Comparison of ENCODE assay signal across 8 cellular contexts in genomic region chr16:50548659-50549560, GRCh38. TPM values are rescaled to one million over a fixed set of nuclear protein-coding genes. Genes with fewer than 3 reads are reported as not detected.
DNase-seq lines count a peak whose midpoint lies in the region; ATAC-seq and TF ChIP-seq lines count a peak whose summit lies in the region.

No MANE protein-coding gene starts in this region.

- in situ Hi-C loops in Panc1 (cut with HindIII; ENCODE audit: low pct_unique_long_range_greater_than_20kb, low sequenced_read_pairs), result no loop called here

- H3K4me3 ChIP-seq in Panc1 (ENCODE audit: low read depth in 2 of 2, low read length in 2 of 2), result peak overlapping the region; percentile 7 to 39; a peak in 2 of 4 replicates
- peak overlapping the region; percentile 64 to 77 for H3K4me3 ChIP-seq in muscle layer of colon (ENCODE audit: low read depth in 1 of 2, low read length in 2 of 2)
- peak overlapping the region; percentile 56 to 80 for H3K4me3 ChIP-seq in uterus

- POLR2A ChIA-PET in Panc1 (lab: Charles Lee), result no interaction called here

- peak; percentile 46 for ATAC-seq in GM18867 (IDR thresholded peaks at IDR 0.05; ENCODE audit: unreplicated experiment)
- peak; percentile 44 for ATAC-seq in HG02678 (IDR thresholded peaks at IDR 0.05; ENCODE audit: unreplicated experiment)
- ATAC-seq in Panc1, result peak; percentile 73

- H3K4me1 Mint-ChIP-seq in chondrocyte (ENCODE audit: low read depth), result peaks cover 20% of the 10 kb centered on the region

- TF ChIP-seq POLR2A in uterus (IDR thresholded peaks at IDR 0.05), result no peak

- CTCF ChIA-PET in Panc1 (lab: Charles Lee), result no interaction called here

- H3K36me3 Mint-ChIP-seq in chondrocyte (ENCODE audit: low read depth), result peaks cover 4% of the 10 kb centered on the region

- H3K36me3 ChIP-seq in Panc1 (ENCODE audit: control insufficient read depth, insufficient read depth, low read length), result no peaks in the 10 kb centered on the region
- no peaks in the 10 kb centered on the region for H3K36me3 ChIP-seq in muscle layer of colon (ENCODE audit: insufficient read depth, low read length)
- H3K36me3 ChIP-seq in uterus, result no peaks in the 10 kb centered on the region

- H3K27me3 ChIP-seq in Panc1 (ENCODE audit: control insufficient read depth, insufficient read depth, low read length) (peaks cover 12% of the 10 kb centered on the region), muscle layer of colon (ENCODE audit: control insufficient read depth in 1 of 2, insufficient read depth in 2 of 2, low read length in 2 of 2) (no peaks in the 10 kb centered on the region), uterus (no peaks in the 10 kb centered on the region)

- intact Hi-C loops in Panc1 (cut with micrococcal nuclease; ENCODE audit: unreplicated experiment) (no loop called here), uterus (cut with DNase I; ENCODE audit: low total_unique reads) (no loop called here)

- peak overlapping the region; percentile 62 for H3K4me3 Mint-ChIP-seq in chondrocyte (ENCODE audit: unreplicated experiment)

- peaks cover 36% of the 10 kb centered on the region for H3K27me3 Mint-ChIP-seq in chondrocyte (ENCODE audit: low read depth)

- H3K4me1 ChIP-seq in Panc1 (ENCODE audit: control insufficient read depth, insufficient read depth, low read length) (no peaks in the 10 kb centered on the region), muscle layer of colon (ENCODE audit: insufficient read depth, low read length) (peaks cover 10% of the 10 kb centered on the region), uterus (no peaks in the 10 kb centered on the region)

- H3K27ac ChIP-seq in Panc1 (ENCODE audit: low read length) (no peak overlapping the region), muscle layer of colon (ENCODE audit: low read depth, low read length) (peak overlapping the region; percentile 57), uterus (peak overlapping the region; percentile 40 to 70)

- H3K9me3 ChIP-seq in Panc1 (ENCODE audit: control insufficient read depth, insufficient read depth, low read depth, low read length), result no peaks in the 10 kb centered on the region
- H3K9me3 ChIP-seq in muscle layer of colon (ENCODE audit: low read length), result no peaks in the 10 kb centered on the region
- H3K9me3 ChIP-seq in uterus, result no peaks in the 10 kb centered on the region

- peak overlapping the region; percentile 39 for H3K9ac ChIP-seq in muscle layer of colon (ENCODE audit: low read length)

- H3K9me3 Mint-ChIP-seq in chondrocyte (ENCODE audit: low read depth), result no peaks in the 10 kb centered on the region

- no peak for TF ChIP-seq CTCF in Panc1 (IDR thresholded peaks at IDR 0.05)
- no peak for TF ChIP-seq CTCF in chondrocyte (IDR thresholded peaks at IDR 0.05)
- TF ChIP-seq CTCF in uterus (IDR thresholded peaks at IDR 0.05), result no peak
- no peak for TF ChIP-seq CTCF in GM20000 (IDR thresholded peaks at IDR 0.05; ENCODE audit: extremely low read depth, missing control alignments)

- DNase-seq in Panc1 (ENCODE audit: low read depth, low spot score), result no peak
- DNase-seq in chondrocyte (ENCODE audit: low spot score), result no peak
- peak; percentile 29 to 31 for DNase-seq in uterus
- DNase-seq in kidney glomerular epithelial cell (lab: John Stamatoyannopoulos, UW), result no peak
- no peak for DNase-seq in GM20000 (ENCODE audit: low spot score)

- no peak overlapping the region for H3K27ac Mint-ChIP-seq in chondrocyte (ENCODE audit: unreplicated experiment)

- no TSS peak for BruUV-seq in Panc1 (replicated peaks; lab: Mats Ljungman, UMichigan)

RNA-seq across cellular contexts. Expression of gene NKD1, which starts 0.7 kb away (rescaled TPM):
- total RNA-seq in Panc1 (2021; ENCODE audit: unreplicated experiment) (0.18 TPM), chondrocyte (5.6 to 8.0 TPM (median 7.8 TPM) in 3 replicates), uterus (10 to 100 TPM in 2 of 4 donors, 1 to 10 TPM in 2; 3.5 to 48.1 (median 8.9) TPM)
- polyA plus RNA-seq in Panc1 (2012; ENCODE audit: insufficient read length), result 0.02 TPM

Comparison
In these comparisons a context has a peak if more than half of its experiments do, and no peak if none do; other contexts are left out.
1. DNase-seq: peak in uterus (2 of 2); none in Panc1 (single experiment), chondrocyte (single experiment), kidney glomerular epithelial cell (single experiment) and GM20000 (single experiment).
2. Peak in every context shown above with its lines, with median percentiles within 50 percentile points of each other: ATAC-seq and H3K4me3 ChIP-seq.